1 cellular context compared by ENCODE assay signal in genomic region chr17:75753514-75754377, GRCh38.
TF ChIP-seq lines count a peak whose summit lies in the region.

No MANE protein-coding gene starts in this region.

TF ChIP-seq in K562, 482 proteins besides CTCF, POLR2A, EP300 and RAD21 (continued from another document and continues in another):
- peak; percentile 30; the same call in 1 of the 2 replicates for TF ChIP-seq ZBTB40 (IDR thresholded peaks at IDR 0.05)
- no peak for TF ChIP-seq ZBTB40 (CRISPR knock-in tag; IDR thresholded peaks at IDR 0.05)
- no peak for TF ChIP-seq CREBBP (IDR thresholded peaks at IDR 0.05; ENCODE audit: low read depth, low read length)
- TF ChIP-seq DACH1 (IDR thresholded peaks at IDR 0.05; ENCODE audit: partially characterized antibody) = no peak
- TF ChIP-seq RBM22 (IDR thresholded peaks at IDR 0.05; ENCODE audit: low read depth, low read length, poor library complexity, severe bottlenecking) = no peak
- no peak for TF ChIP-seq SFPQ (IDR thresholded peaks at IDR 0.05; ENCODE audit: low read depth, low read length)
- TF ChIP-seq SMARCC2 (IDR thresholded peaks at IDR 0.05; ENCODE audit: low read depth) = no peak
- TF ChIP-seq NFATC3 (IDR thresholded peaks at IDR 0.05) = no peak
- no peak for TF ChIP-seq CBFB (CRISPR knock-in tag; IDR thresholded peaks at IDR 0.05)
- no peak; the same call in 1 of the 2 replicates for TF ChIP-seq MTA1 (IDR thresholded peaks at IDR 0.05; ENCODE audit: borderline replicate concordance)
- no peak for TF ChIP-seq MYNN (IDR thresholded peaks at IDR 0.05)
- TF ChIP-seq MYNN (CRISPR knock-in tag; IDR thresholded peaks at IDR 0.05) = no peak
- TF ChIP-seq CBX1 (IDR thresholded peaks at IDR 0.05; ENCODE audit: low read depth) = peak; percentile 80
- TF ChIP-seq CBFA2T2 (conservative IDR thresholded peaks at IDR 0.05) = peak; percentile 50
- no peak for TF ChIP-seq MAFF (IDR thresholded peaks at IDR 0.05; ENCODE audit: low read length)
- TF ChIP-seq XRCC5 (IDR thresholded peaks at IDR 0.05; ENCODE audit: low read depth, low read length) = no peak
- no peak for TF ChIP-seq ZNF764 (CRISPR knock-in tag; IDR thresholded peaks at IDR 0.05; ENCODE audit: low read depth)
- TF ChIP-seq ZBTB43 (CRISPR knock-in tag; IDR thresholded peaks at IDR 0.05) = no peak
- TF ChIP-seq SMARCE1 (IDR thresholded peaks at IDR 0.05) = no peak
- TF ChIP-seq ATF2 (CRISPR knock-in tag; IDR thresholded peaks at IDR 0.05) = peak; percentile 56; the same call in 1 of the 2 replicates
- peak; percentile 74 for TF ChIP-seq VEZF1 (CRISPR knock-in tag; IDR thresholded peaks at IDR 0.05)
- no peak for TF ChIP-seq DMBX1 (CRISPR knock-in tag; IDR thresholded peaks at IDR 0.05; ENCODE audit: borderline replicate concordance)
- no peak for TF ChIP-seq ATF6 (CRISPR knock-in tag; IDR thresholded peaks at IDR 0.05)
- peak; percentile 80 for TF ChIP-seq RBFOX2 (IDR thresholded peaks at IDR 0.05; ENCODE audit: low read depth, low read length)
- TF ChIP-seq ZFPM2 (CRISPR knock-in tag; IDR thresholded peaks at IDR 0.05) = 0 out of 2 replicates have a peak, but pooled peaks have one; percentile 48
- no peak for TF ChIP-seq NCOA2 (IDR thresholded peaks at IDR 0.05; ENCODE audit: partially characterized antibody in 2 of 2)
- no peak for TF ChIP-seq KLF10 (CRISPR knock-in tag; IDR thresholded peaks at IDR 0.05)
- TF ChIP-seq KLF6 (CRISPR knock-in tag; IDR thresholded peaks at IDR 0.05; ENCODE audit: borderline replicate concordance) = no peak
- no peak for TF ChIP-seq CHD4 (IDR thresholded peaks at IDR 0.05; ENCODE audit: insufficient read depth, insufficient replicate concordance, low read depth, low read length, poor library complexity, severe bottlenecking)
- TF ChIP-seq ZBTB2 (IDR thresholded peaks at IDR 0.05) = no peak
- TF ChIP-seq ZC3H8 (IDR thresholded peaks at IDR 0.05) = no peak
- TF ChIP-seq ERF (CRISPR knock-in tag; IDR thresholded peaks at IDR 0.05) = no peak
- TF ChIP-seq E2F4 (CRISPR knock-in tag; IDR thresholded peaks at IDR 0.05; ENCODE audit: low read depth) = no peak
- no peak for TF ChIP-seq CEBPZ (IDR thresholded peaks at IDR 0.05; ENCODE audit: borderline replicate concordance, low read depth, low read length)
